In the genomic region with DNA sequence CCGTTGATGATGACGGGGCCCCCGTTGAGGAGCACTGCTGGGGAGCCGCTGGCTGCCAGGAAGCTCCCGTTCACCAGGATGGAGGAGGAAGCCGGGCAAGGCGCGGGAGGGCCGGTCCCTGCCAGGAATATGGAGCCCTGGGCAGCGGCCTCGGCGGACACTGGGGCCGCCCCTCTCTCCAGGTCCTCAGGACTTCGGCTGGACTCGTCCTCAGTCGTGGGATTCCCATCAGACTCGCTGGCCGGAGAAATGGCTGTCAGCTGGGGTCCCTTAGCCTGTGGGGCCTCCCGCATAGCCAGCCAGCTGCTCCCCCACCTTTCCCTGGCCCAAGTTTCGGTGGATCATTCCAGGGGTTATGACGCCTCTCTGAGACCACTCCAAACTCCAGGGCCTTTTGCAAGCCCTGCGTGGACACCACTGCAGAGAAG, we compare ENCODE assay signal across 8 cellular contexts. TPM values are rescaled to one million over a fixed set of nuclear protein-coding genes. Genes with fewer than 3 reads are reported as not detected.
DNase-seq lines count a peak whose midpoint lies in the region; ATAC-seq and TF ChIP-seq lines count a peak whose summit lies in the region.

No MANE protein-coding gene starts in this region.

- no peak for TF ChIP-seq POLR2A in transverse colon (IDR thresholded peaks at IDR 0.05)

- DNase-seq in SK-N-SH (no peak), dermis blood vessel endothelial cell (peak; percentile 39), lower lobe of right lung (no peak), transverse colon (no peak), amygdala (lab: John Stamatoyannopoulos, UW) (no peak), posterior cingulate gyrus (no peak)

- no peaks in the 10 kb centered on the region for H3K9me2 ChIP-seq in SK-N-SH

- ATAC-seq in SK-N-SH treated with all-trans-retinoic acid at 6 μM for 48 hours (no peak), lower lobe of right lung (no peak), GM21723 (IDR thresholded peaks at IDR 0.05; ENCODE audit: unreplicated experiment) (no peak)

- H3K9ac ChIP-seq in SK-N-SH: peak overlapping the region; percentile 78; the same call in 1 of the 2 replicates

- H3K4me2 ChIP-seq in SK-N-SH: peak overlapping the region; percentile 99

- TF ChIP-seq CTCF in SK-N-SH (IDR thresholded peaks at IDR 0.05) (no peak), lower lobe of right lung (IDR thresholded peaks at IDR 0.05) (no peak), transverse colon (IDR thresholded peaks at IDR 0.05) (no peak)

- H3F3A ChIP-seq in SK-N-SH (replicated peaks; ENCODE audit: insufficient read depth): peaks cover 25% of the 10 kb centered on the region

- peaks cover 0 to 9% of the 10 kb centered on the region in 2 experiments for H3K36me3 ChIP-seq in SK-N-SH (replicated peaks in 1 of 2; ENCODE audit: control insufficient read depth in 1 of 2, insufficient read depth in 2 of 2, low read length in 1 of 2)
- peaks cover 4% of the 10 kb centered on the region for H3K36me3 ChIP-seq in lower lobe of right lung
- H3K36me3 ChIP-seq in transverse colon: no peaks in the 10 kb centered on the region

- peaks cover 8 to 28% of the 10 kb centered on the region in 2 experiments; a peak in 3 of 4 replicates for H3K4me1 ChIP-seq in SK-N-SH (ENCODE audit: control insufficient read depth in 1 of 2, insufficient read depth in 2 of 2, low read depth in 1 of 2, low read length in 1 of 2)
- H3K4me1 ChIP-seq in lower lobe of right lung: peaks cover 43% of the 10 kb centered on the region
- H3K4me1 ChIP-seq in transverse colon: peaks cover 19 to 53% (median 41%) of the 10 kb centered on the region in 4 donors

- POLR2A ChIA-PET in SK-N-SH (lab: Yijun Ruan, JAX): no interaction called here

- WGBS in SK-N-SH (ENCODE audit: low lambda C conversion rate): 83% methylated on average over 14 of the region's 22 CpGs
- 29% methylated on average over 13 of the region's 22 CpGs; no CpG with 5 or more reads in 1 of the 2 donors for WGBS in transverse colon (ENCODE audit: low coverage in 1 of 2), 2 donors

- intact Hi-C loops in lower lobe of right lung (cut with DNase I): no loop called here
- intact Hi-C loops in transverse colon (cut with DNase I; ENCODE audit: low total_unique reads): loop anchor here (10.0 kb wide), 1 partner anchor 52 kb away; no protein-coding TSS in a partner anchor
- intact Hi-C loops in posterior cingulate gyrus (cut with DNase I): loop anchor here (5.0 kb wide), 1 partner anchor 35 kb away; the partner anchor contains the start of genes FBXO46 and MEIOSIN

- H3K9me3 ChIP-seq in SK-N-SH (no peaks in the 10 kb centered on the region), lower lobe of right lung (no peaks in the 10 kb centered on the region), transverse colon (no peaks in the 10 kb centered on the region)

- H3K27ac ChIP-seq in SK-N-SH (ENCODE audit: low read depth in 2 of 2, low read length in 1 of 2) (peak overlapping the region; percentile 1 to 84; a peak in 2 of 4 replicates), lower lobe of right lung (peak overlapping the region; percentile 89), transverse colon (peak overlapping the region; percentile 86 to 98 (median 94))

- CTCF ChIA-PET in SK-N-SH (lab: Yijun Ruan, JAX): interaction anchor here (0.8 to 5.1 kb wide), 9 partner anchors 9 to 73 kb away, joined by 3 to 33 read pairs (median 3); partner anchors contain the start of gene DMWD

- no peaks in the 10 kb centered on the region for H3K79me2 ChIP-seq in SK-N-SH (ENCODE audit: insufficient read depth)

- peaks cover 11% of the 10 kb centered on the region; the same call in 1 of the 2 replicates for H4K20me1 ChIP-seq in SK-N-SH (ENCODE audit: insufficient read depth)

- TF ChIP-seq EP300 in SK-N-SH (IDR thresholded peaks at IDR 0.05; ENCODE audit: borderline replicate concordance in 1 of 2, low read depth in 1 of 2, low read length in 1 of 2) (no peak), transverse colon (IDR thresholded peaks at IDR 0.05; ENCODE audit: low read depth) (no peak)

- H2AFZ ChIP-seq in SK-N-SH (ENCODE audit: low read depth): peak overlapping the region; percentile 60; the same call in 1 of the 2 replicates

- in situ Hi-C loops in transverse colon (cut with MboI; ENCODE audit: low pct_ligation_motif_present in 1 of 4, low pct_unique_long_range_greater_than_20kb in 1 of 4, low sequenced_read_pairs in 3 of 4): no loop called here

- no peaks in the 10 kb centered on the region for H3K27me3 ChIP-seq in SK-N-SH (ENCODE audit: insufficient read depth)
- H3K27me3 ChIP-seq in lower lobe of right lung (ENCODE audit: low read depth): peaks cover 17% of the 10 kb centered on the region
- H3K27me3 ChIP-seq in transverse colon: no peaks in the 10 kb centered on the region

- no peak for TF ChIP-seq RAD21 in SK-N-SH (IDR thresholded peaks at IDR 0.05; ENCODE audit: low read length)

- peak overlapping the region; percentile 64 to 70 for H3K4me3 ChIP-seq in SK-N-SH (ENCODE audit: low read depth in 2 of 2, low read length in 1 of 2)
- peak overlapping the region; percentile 73 for H3K4me3 ChIP-seq in lower lobe of right lung
- peak overlapping the region; percentile 64 to 86 (median 80) for H3K4me3 ChIP-seq in transverse colon

TF ChIP-seq in SK-N-SH, 30 proteins besides CTCF, POLR2A, EP300 and RAD21 (continues in another document):
- TF ChIP-seq ZBTB33 (IDR thresholded peaks at IDR 0.05; ENCODE audit: borderline replicate concordance, low read depth): no peak

TF ChIP-seq in SK-N-SH treated with all-trans-retinoic acid at 6 μM for 48 hours, 23 proteins besides CTCF, POLR2A, EP300 and RAD21 (continues in another document):
- TF ChIP-seq ESRRG (CRISPR knock-in tag; IDR thresholded peaks at IDR 0.05): no peak
- no peak for TF ChIP-seq OSR1 (CRISPR knock-in tag; IDR thresholded peaks at IDR 0.05)
- TF ChIP-seq TCF4 (CRISPR knock-in tag; IDR thresholded peaks at IDR 0.05; ENCODE audit: borderline replicate concordance): no peak
- no peak for TF ChIP-seq ZFP30 (CRISPR knock-in tag; IDR thresholded peaks at IDR 0.05)
- no peak for TF ChIP-seq ZFP3 (CRISPR knock-in tag; IDR thresholded peaks at IDR 0.05)
- no peak for TF ChIP-seq ZC3H10 (CRISPR knock-in tag; IDR thresholded peaks at IDR 0.05)
- no peak for TF ChIP-seq BACH2 (CRISPR knock-in tag; IDR thresholded peaks at IDR 0.05; ENCODE audit: borderline replicate concordance)
- TF ChIP-seq ZNF70 (CRISPR knock-in tag; IDR thresholded peaks at IDR 0.05): no peak
- TF ChIP-seq ZNF8 (CRISPR knock-in tag; IDR thresholded peaks at IDR 0.05): no peak
- no peak for TF ChIP-seq TOX (CRISPR knock-in tag; IDR thresholded peaks at IDR 0.05; ENCODE audit: borderline replicate concordance)
- no peak for TF ChIP-seq CREB5 (CRISPR knock-in tag; IDR thresholded peaks at IDR 0.05; ENCODE audit: low read depth)

RNA-seq across cellular contexts. Expression of gene SIX5, which starts 2.1 kb away (rescaled TPM):
- polyA plus RNA-seq in SK-N-SH (2012; rRNA removed): 6.4 and 8.4 TPM in 2 replicates
- polyA plus RNA-seq in SK-N-SH (2012; cell fraction: cytosol; rRNA removed): 3.1 and 5.2 TPM in 2 replicates
- polyA plus RNA-seq in SK-N-SH (2012; cell fraction: nucleus; rRNA removed): 22.8 and 31.2 TPM in 2 replicates
- 9.8 and 11.7 TPM in 2 replicates for total RNA-seq in dermis blood vessel endothelial cell
- 16.8 TPM for total RNA-seq in lower lobe of right lung
- total RNA-seq in transverse colon: 10 to 100 TPM in 2 of 4 donors, 1 to 10 TPM in 2; 6.7 to 40.4 (median 9.7) TPM

RNA-seq across cellular contexts. Expression of gene DMPK, which starts 15.4 kb away (rescaled TPM):
- 86.4 and 92.2 TPM in 2 replicates for polyA plus RNA-seq in SK-N-SH (2012; rRNA removed)
- 37.4 and 40.6 TPM in 2 replicates for polyA plus RNA-seq in SK-N-SH (2012; cell fraction: cytosol; rRNA removed)
- 481 and 556 TPM in 2 replicates for polyA plus RNA-seq in SK-N-SH (2012; cell fraction: nucleus; rRNA removed)
- total RNA-seq in dermis blood vessel endothelial cell: 10.9 and 12.4 TPM in 2 replicates
- 42.6 TPM for total RNA-seq in lower lobe of right lung
- 100 to 1,000 TPM in 2 of 4 donors, 10 to 100 TPM in 2; 19.1 to 237 (median 69.2) TPM for total RNA-seq in transverse colon

RNA-seq across cellular contexts. Expression of gene DMWD, which starts 25.7 kb away (rescaled TPM):
- 39.3 and 40.6 TPM in 2 replicates for polyA plus RNA-seq in SK-N-SH (2012; rRNA removed)
- polyA plus RNA-seq in SK-N-SH (2012; cell fraction: cytosol; rRNA removed): 11.6 and 18.4 TPM in 2 replicates
- polyA plus RNA-seq in SK-N-SH (2012; cell fraction: nucleus; rRNA removed): 140 and 155 TPM in 2 replicates
- total RNA-seq in dermis blood vessel endothelial cell (28.8 and 31.7 TPM in 2 replicates), lower lobe of right lung (47.4 TPM), transverse colon (10 to 100 TPM; 26.8 to 72.9 (median 54.8) TPM)

RNA-seq across cellular contexts. Expression of gene MEIOSIN, which starts 33.7 kb away (rescaled TPM):
- 0.03 and 0.06 TPM in 2 replicates for polyA plus RNA-seq in SK-N-SH (2012; rRNA removed)
- 0.01 TPM in 1 of 2 replicates, not detected in the other for polyA plus RNA-seq in SK-N-SH (2012; cell fraction: cytosol; rRNA removed)
- 0.02 and 0.06 TPM in 2 replicates for polyA plus RNA-seq in SK-N-SH (2012; cell fraction: nucleus; rRNA removed)
- not detected in 2 replicates for total RNA-seq in dermis blood vessel endothelial cell
- not detected for total RNA-seq in lower lobe of right lung
- total RNA-seq in transverse colon: not detected

RNA-seq across cellular contexts. Expression of gene FBXO46, which starts 36.2 kb away (rescaled TPM):
- polyA plus RNA-seq in SK-N-SH (2012; rRNA removed): 2.8 and 5.6 TPM in 2 replicates
- 2.5 and 3.9 TPM in 2 replicates for polyA plus RNA-seq in SK-N-SH (2012; cell fraction: cytosol; rRNA removed)
- 20.4 and 25.2 TPM in 2 replicates for polyA plus RNA-seq in SK-N-SH (2012; cell fraction: nucleus; rRNA removed)
- 7.7 and 7.8 TPM in 2 replicates for total RNA-seq in dermis blood vessel endothelial cell
- total RNA-seq in lower lobe of right lung: 19.3 TPM
- total RNA-seq in transverse colon: 10 to 100 TPM; 14.1 to 40.8 (median 19.6) TPM

Comparison
In these comparisons a context has a peak if more than half of its experiments do, and no peak if none do; other contexts are left out.
1. H3K27ac ChIP-seq: peak in every context shown above with its lines; median percentile 94 in transverse colon; 89 in lower lobe of right lung; 42 in SK-N-SH.